ENCODE assay signal across 1 cellular context in genomic region chr10:112183329-112184051, GRCh38.
TF ChIP-seq lines count a peak whose summit lies in the region.

GPAM (minus strand) TSS chr10:112183765; CDS start chr10:112181784, 1,981 bp downstream.

TF ChIP-seq in K562, 482 proteins besides CTCF, POLR2A, EP300 and RAD21 (continued from another document):
- TF ChIP-seq NR2C2 (CRISPR knock-in tag; IDR thresholded peaks at IDR 0.05) (no peak), NR2C2 (tag; IDR thresholded peaks at IDR 0.05) (peak; percentile 63; the same call in 1 of the 2 replicates), SIN3B (IDR thresholded peaks at IDR 0.05; ENCODE audit: low read depth) (peak; percentile 89), ZBTB34 (CRISPR knock-in tag; IDR thresholded peaks at IDR 0.05) (no peak), TBL1XR1 (IDR thresholded peaks at IDR 0.05; ENCODE audit: low read length in 2 of 2) (peak in 1 of 2 experiments; percentile 99; a peak in 2 of 4 replicates), NKRF (IDR thresholded peaks at IDR 0.05; ENCODE audit: borderline replicate concordance) (peak; percentile 81; the same call in 1 of the 2 replicates), L3MBTL2 (IDR thresholded peaks at IDR 0.05) (peak; percentile 57; the same call in 1 of the 2 replicates), RBFOX2 (IDR thresholded peaks at IDR 0.05; ENCODE audit: low read depth, low read length) (peak; percentile 90), KDM5B (IDR thresholded peaks at IDR 0.05; ENCODE audit: insufficient replicate concordance, low read depth, low read length) (peak; percentile 91), NR4A1 (CRISPR knock-in tag; IDR thresholded peaks at IDR 0.05) (no peak), NR4A1 (tag; IDR thresholded peaks at IDR 0.05) (no peak), ATF3 (IDR thresholded peaks at IDR 0.05) (peak; percentile 95), ATF3 (CRISPR knock-in tag; conservative IDR thresholded peaks at IDR 0.05) (no peak), ZNF740 (CRISPR knock-in tag; IDR thresholded peaks at IDR 0.05) (peak; percentile 30; the same call in 1 of the 2 replicates), ZNF740 (tag; IDR thresholded peaks at IDR 0.05) (no peak), VEZF1 (CRISPR knock-in tag; IDR thresholded peaks at IDR 0.05) (peak; percentile 30; the same call in 1 of the 2 replicates), CEBPB (tag; IDR thresholded peaks at IDR 0.05) (peak; percentile 86), ZNF3 (CRISPR knock-in tag; IDR thresholded peaks at IDR 0.05) (no peak), YY1 (IDR thresholded peaks at IDR 0.05; ENCODE audit: borderline replicate concordance in 1 of 3, control insufficient read depth in 1 of 3, extremely low read depth in 1 of 3, insufficient read depth in 3 of 3, insufficient read length in 1 of 3, insufficient replicate concordance in 2 of 3, low read depth in 1 of 3, low read length in 2 of 3) (peak in 2 of 3 experiments; percentile 19 to 33), CREB3L1 (IDR thresholded peaks at IDR 0.05; ENCODE audit: borderline replicate concordance, low read depth) (0 out of 2 replicates have a peak, but pooled peaks have one; percentile 22), E2F3 (CRISPR knock-in tag; IDR thresholded peaks at IDR 0.05) (no peak), MTA2 (IDR thresholded peaks at IDR 0.05; ENCODE audit: low read depth) (no peak), ATF1 (CRISPR knock-in tag; IDR thresholded peaks at IDR 0.05) (peak; percentile 98), ATF1 (tag; IDR thresholded peaks at IDR 0.05) (peak; percentile 100), HCFC1 (IDR thresholded peaks at IDR 0.05; ENCODE audit: low read depth, low read length) (peak; percentile 81), ESRRB (CRISPR knock-in tag; IDR thresholded peaks at IDR 0.05; ENCODE audit: borderline replicate concordance) (no peak), PHF8 (IDR thresholded peaks at IDR 0.05; ENCODE audit: borderline replicate concordance, low read length) (peak; percentile 90; the same call in 1 of the 2 replicates), HDAC1 (IDR thresholded peaks at IDR 0.05) (peak in 1 of 2 experiments; percentile 80; a peak in 3 of 4 replicates), RBM34 (IDR thresholded peaks at IDR 0.05; ENCODE audit: borderline replicate concordance, insufficient read depth, low read length) (no peak), ZNF395 (CRISPR knock-in tag; IDR thresholded peaks at IDR 0.05) (peak; percentile 75; the same call in 1 of the 2 replicates), TBP (optimal IDR thresholded peaks at IDR 0.05; ENCODE audit: low read depth, low read length) (peak; percentile 47), ZNF830 (CRISPR knock-in tag; IDR thresholded peaks at IDR 0.05) (no peak), BHLHE40 (IDR thresholded peaks at IDR 0.05; ENCODE audit: low read length) (peak; percentile 16; the same call in 1 of the 2 replicates), E2F6 (IDR thresholded peaks at IDR 0.05; ENCODE audit: borderline replicate concordance in 1 of 2, extremely low read depth in 1 of 2, insufficient read depth in 1 of 2, insufficient read length in 1 of 2, low read depth in 1 of 2, low read length in 1 of 2, poor library complexity in 1 of 2, severe bottlenecking in 1 of 2) (peak in 1 of 2 experiments; percentile 49), POLR2G (IDR thresholded peaks at IDR 0.05; ENCODE audit: low read depth, low read length) (peak; percentile 90), ELK3 (CRISPR knock-in tag; IDR thresholded peaks at IDR 0.05) (no peak), PPARD (CRISPR knock-in tag; IDR thresholded peaks at IDR 0.05) (no peak), ATF4 (CRISPR knock-in tag; IDR thresholded peaks at IDR 0.05) (peak; percentile 19; the same call in 1 of the 2 replicates), E2F8 (IDR thresholded peaks at IDR 0.05; ENCODE audit: low read depth, partially characterized antibody) (peak; percentile 79), ZBTB1 (CRISPR knock-in tag; IDR thresholded peaks at IDR 0.05; ENCODE audit: borderline replicate concordance, low read depth) (0 out of 2 replicates have a peak, but pooled peaks have one; percentile 16), SIN3A (IDR thresholded peaks at IDR 0.05; ENCODE audit: borderline replicate concordance in 2 of 2, control insufficient read depth in 1 of 2, low read depth in 2 of 2, low read length in 2 of 2) (peak; percentile 98 to 99), MAZ (CRISPR knock-in tag; conservative IDR thresholded peaks at IDR 0.05 in 1 of 2, IDR thresholded peaks at IDR 0.05 in 1 of 2) (peak; percentile 81 to 87)
